Comparison of ENCODE assay signal across 21 cellular contexts in genomic region chr17:44396946-44397345, GRCh38.
"Had no signal": no experiment of that assay in that cellular context is flagged by ENCODE, and none has a peak within 500 bp of the region (broad histone marks: within the 10 kb centered on the region; RNA-seq: fewer than 3 reads in every experiment).

No MANE protein-coding gene starts in this region.

- H3K27me3 Mint-ChIP-seq: naive thymus-derived CD8-positive, alpha-beta T cell had no signal

- DNase-seq: cortex of kidney; effector memory CD4-positive, alpha-beta T cell; gastrocnemius medialis; heart right ventricle; hypothalamus; islet precursor cell; mammary epithelial cell; mucosa of descending colon; naive thymus-derived CD8-positive, alpha-beta T cell; sigmoid colon; stimulated activated CD4-positive, alpha-beta T cell treated with anti-CD3 and anti-CD28 coated beads, Interleukin-2, amount 100 ng/mL, for 24 hours; stimulated activated CD4-positive, alpha-beta T cell treated with anti-CD3 and anti-CD28 coated beads, Interleukin-4, amount 100 ng/mL, for 4 hours; stimulated activated naive CD4-positive, alpha-beta T cell; trophoblast cell had no signal

- H3K4me3 ChIP-seq: dorsolateral prefrontal cortex, esophagus muscularis mucosa, gastrocnemius medialis, heart right ventricle, mucosa of descending colon, right atrium auricular region, sigmoid colon, skin epidermis had no signal

- H3K4me1 ChIP-seq: esophagus muscularis mucosa, gastrocnemius medialis, right atrium auricular region, sigmoid colon had no signal

- H3K9me3 ChIP-seq: esophagus muscularis mucosa, gastrocnemius medialis, heart right ventricle, mucosa of descending colon, right atrium auricular region, sigmoid colon had no signal

- H3K27me3 ChIP-seq: dorsolateral prefrontal cortex, esophagus muscularis mucosa, gastrocnemius medialis, heart right ventricle, right atrium auricular region, sigmoid colon had no signal

- H3K27ac ChIP-seq: epithelial cell of prostate, esophagus muscularis mucosa, gastrocnemius medialis, heart right ventricle, right atrium auricular region, sigmoid colon, skin epidermis had no signal

- H3K4me3 Mint-ChIP-seq: naive thymus-derived CD8-positive, alpha-beta T cell had no signal

- FAIRE-seq: endometrium had no signal

- ATAC-seq: gastrocnemius medialis; heart right ventricle; left lobe of liver; mucosa of descending colon; naive thymus-derived CD8-positive, alpha-beta T cell had no signal

- H3K9me3 Mint-ChIP-seq: naive thymus-derived CD8-positive, alpha-beta T cell had no signal
